In genomic region chr20:31595654-31596411, GRCh38 we compare ENCODE assay signal across 9 cellular contexts. TPM values are rescaled to one million over a fixed set of nuclear protein-coding genes. Genes with fewer than 3 reads are reported as not detected.
DNase-seq lines count a peak whose midpoint lies in the region; ATAC-seq, FAIRE-seq and TF ChIP-seq lines count a peak whose summit lies in the region.
"Had no signal": no experiment of that assay in that cellular context is flagged by ENCODE, and none has a peak within 500 bp of the region (broad histone marks: within the 10 kb centered on the region; RNA-seq: fewer than 3 reads in every experiment).

No MANE protein-coding gene starts in this region.

- H3K79me2 ChIP-seq in trophoblast cell (ENCODE audit: control insufficient read depth, insufficient read depth, low read length, poor library complexity) = peaks cover 12% of the 10 kb centered on the region

- no peak overlapping the region for H3K23ac ChIP-seq in trophoblast cell (ENCODE audit: low read length)

- no peak for FAIRE-seq in frontal cortex (lab: Jason Lieb, UNC)
- FAIRE-seq: colon had no signal

- WGBS in trophoblast cell (ENCODE audit: extremely low coverage, insufficient coverage, insufficient read length) = no CpG with 5 or more reads among the region's 15 CpGs

- H2BK120ac ChIP-seq in trophoblast cell (ENCODE audit: insufficient read depth, low read length, poor library complexity) = peak overlapping the region; percentile 99

- H3K4ac ChIP-seq in trophoblast cell (ENCODE audit: low read depth, low read length) = peak overlapping the region; percentile 30

- peak overlapping the region; percentile 41 for H3K4me2 ChIP-seq in trophoblast cell (ENCODE audit: low read length)

- peak overlapping the region; percentile 67 for H2AK5ac ChIP-seq in trophoblast cell (ENCODE audit: low read length)

- peaks cover 52% of the 10 kb centered on the region for H3K4me1 ChIP-seq in SJSA1 (replicated peaks)
- peaks cover 28 to 40% of the 10 kb centered on the region in 2 experiments for H3K4me1 ChIP-seq in trophoblast cell (ENCODE audit: control insufficient read depth in 1 of 2, insufficient read depth in 2 of 2, low read length in 2 of 2)

- H3K36me3 ChIP-seq in SJSA1 (no peaks in the 10 kb centered on the region), trophoblast cell (ENCODE audit: control insufficient read depth in 1 of 2, insufficient read depth in 2 of 2, low read length in 2 of 2) (no peaks in the 10 kb centered on the region)

- H4K91ac ChIP-seq in trophoblast cell (ENCODE audit: low read depth, low read length) = peak overlapping the region; percentile 98

- H3K27ac ChIP-seq in SJSA1 (peak overlapping the region; percentile 63), trophoblast cell (ENCODE audit: low read depth, low read length) (peak overlapping the region; percentile 98)

- H3K9ac ChIP-seq in trophoblast cell (ENCODE audit: low read length) = no peak overlapping the region

- no peak for ATAC-seq in HG02623 (IDR thresholded peaks at IDR 0.05; ENCODE audit: unreplicated experiment)

- no peak overlapping the region for H3K4me3 ChIP-seq in SJSA1
- no peak overlapping the region for H3K4me3 ChIP-seq in fibroblast of villous mesenchyme (ENCODE audit: low read depth, low read length)
- H3K4me3 ChIP-seq in trophoblast cell (ENCODE audit: low read depth, low read length) = no peak overlapping the region

- peak overlapping the region; percentile 99 for H2BK5ac ChIP-seq in trophoblast cell (ENCODE audit: low read depth, low read length, poor library complexity)

- H3K27me3 ChIP-seq in SJSA1 (replicated peaks) (no peaks in the 10 kb centered on the region), trophoblast cell (ENCODE audit: insufficient read depth, low read length) (no peaks in the 10 kb centered on the region)

- peak overlapping the region; percentile 70 for H2BK12ac ChIP-seq in trophoblast cell (ENCODE audit: low read length)

- peak; percentile 91 for DNase-seq in Daoy (ENCODE audit: low read depth)
- peak; percentile 98 for DNase-seq in SJSA1 (ENCODE audit: low read depth in 1 of 2, low spot score in 2 of 2)
- DNase-seq in fibroblast of villous mesenchyme (ENCODE audit: low read depth) = peak; percentile 99
- DNase-seq in trophoblast cell = peak; percentile 95 to 98
- DNase-seq in NCI-H1105 treated with DMSO at 0.1 percent for 48 hours (lab: John Stamatoyannopoulos, UW) = no peak
- no peak for DNase-seq in stimulated activated CD8-positive, alpha-beta memory T cell treated with anti-CD3 and anti-CD28 coated beads, Interleukin-4, amount 100 ng/mL, for 48 hours
- DNase-seq in frontal cortex (ENCODE audit: low spot score in 2 of 2) = no peak

- peak overlapping the region; percentile 93 for H3K14ac ChIP-seq in trophoblast cell (ENCODE audit: low read length)

- H3K9me3 ChIP-seq in SJSA1 (replicated peaks) (no peaks in the 10 kb centered on the region), trophoblast cell (ENCODE audit: insufficient read depth, low read depth, low read length) (peaks cover 3% of the 10 kb centered on the region)

- H4K12ac ChIP-seq in trophoblast cell (ENCODE audit: low read depth, low read length) = peak overlapping the region; percentile 18

- H3K18ac ChIP-seq in trophoblast cell (ENCODE audit: low read length) = peak overlapping the region; percentile 19

- no peak overlapping the region for H2AFZ ChIP-seq in trophoblast cell (ENCODE audit: insufficient read depth, low read length, poor library complexity)

- H3K79me1 ChIP-seq in trophoblast cell (ENCODE audit: low read length) = peaks cover 62% of the 10 kb centered on the region

- no peak for TF ChIP-seq CTCF in fibroblast of villous mesenchyme (IDR thresholded peaks at IDR 0.05; ENCODE audit: insufficient read depth, low read depth, low read length)

- H4K8ac ChIP-seq in trophoblast cell (ENCODE audit: low read depth, low read length) = peak overlapping the region; percentile 51

RNA-seq across cellular contexts. Expression of gene ID1, which starts 9.3 kb away (rescaled TPM):
- total RNA-seq in Daoy (2014; rRNA removed; shearing (Covaris generic)) = 327 and 411 TPM in 2 replicates
- total RNA-seq in SJSA1 (2014; rRNA removed; shearing (Covaris generic)) = 700 and 729 TPM in 2 replicates
- total RNA-seq in fibroblast of villous mesenchyme (18.0 and 27.2 TPM in 2 replicates), frontal cortex (46.1 TPM)
- 992 and 1,052 TPM in 2 replicates for polyA plus RNA-seq in trophoblast cell (2013)

RNA-seq across cellular contexts. Expression of gene COX4I2, which starts 41.9 kb away (rescaled TPM):
- not detected in 2 replicates for total RNA-seq in Daoy (2014; rRNA removed; shearing (Covaris generic))
- total RNA-seq in SJSA1 (2014; rRNA removed; shearing (Covaris generic)) = not detected in 2 replicates
- total RNA-seq in fibroblast of villous mesenchyme = not detected in 2 replicates
- 1.7 TPM in 2 replicates for polyA plus RNA-seq in trophoblast cell (2013)
- 1.2 TPM for total RNA-seq in frontal cortex

Comparison
In these comparisons a context has a peak if more than half of its experiments do, and no peak if none do; other contexts are left out.
1. DNase-seq: peak in Daoy (single experiment), SJSA1 (2 of 2), fibroblast of villous mesenchyme (single experiment) and trophoblast cell (2 of 2); none in NCI-H1105 treated with DMSO at 0.1 percent for 48 hours (single experiment), stimulated activated CD8-positive, alpha-beta memory T cell treated with anti-CD3 and anti-CD28 coated beads, Interleukin-4, amount 100 ng/mL, for 48 hours (single experiment) and frontal cortex (0 of 2).